ENCODE assay signal across 8 cellular contexts in genomic region chr16:85717393-85718152, GRCh38. TPM values are rescaled to one million over a fixed set of nuclear protein-coding genes. Genes with fewer than 3 reads are reported as not detected.
A peak's percentile ranks its signal among the peaks of the same experiment; 100 is the strongest.
DNase-seq lines count a peak whose midpoint lies in the region; ATAC-seq and TF ChIP-seq lines count a peak whose summit lies in the region.

No MANE protein-coding gene starts in this region.

- H3K27ac Mint-ChIP-seq in activated CD4-positive, alpha-beta T cell treated with anti-CD3 and anti-CD28 coated beads for 36 hours, result no peak overlapping the region
- no peak overlapping the region for H3K27ac Mint-ChIP-seq in chondrocyte (ENCODE audit: unreplicated experiment)

- POLR2A ChIA-PET in activated CD4-positive, alpha-beta T cell treated with anti-CD3 and anti-CD28 coated beads for 36 hours (lab: Charles Lee), result interaction anchor here (0.5 to 0.6 kb wide), 3 partner anchors 11 to 37 kb away, joined by 3 to 4 read pairs (median 4); no protein-coding TSS in a partner anchor

- peak; percentile 91 for DNase-seq in 8988T
- DNase-seq in GM13977 (ENCODE audit: low spot score), result peak; percentile 82
- DNase-seq in NCI-H460 (ENCODE audit: extremely low read depth, low read depth), result peak; percentile 30
- peak; percentile 79 for DNase-seq in activated CD4-positive, alpha-beta T cell treated with anti-CD3 and anti-CD28 coated beads for 36 hours
- DNase-seq in chondrocyte (ENCODE audit: low spot score), result no peak
- peak in 2 of 3 donors; percentile 7 to 14 for DNase-seq in stimulated activated CD4-positive, alpha-beta T cell treated with anti-CD3 and anti-CD28 coated beads, TNF-alpha, amount 100 ng/mL, for 1 hour (ENCODE audit: low read depth in 3 of 3, low spot score in 1 of 3)

- H3K9me3 Mint-ChIP-seq in activated CD4-positive, alpha-beta T cell treated with anti-CD3 and anti-CD28 coated beads for 36 hours (ENCODE audit: low read depth), result no peaks in the 10 kb centered on the region
- H3K9me3 Mint-ChIP-seq in chondrocyte (ENCODE audit: low read depth), result peaks cover 2% of the 10 kb centered on the region

- 36% methylated on average over 21 of the region's 21 CpGs for WGBS in liver

- no peaks in the 10 kb centered on the region for H3K27me3 Mint-ChIP-seq in activated CD4-positive, alpha-beta T cell treated with anti-CD3 and anti-CD28 coated beads for 36 hours
- H3K27me3 Mint-ChIP-seq in chondrocyte (ENCODE audit: low read depth), result peaks cover 21% of the 10 kb centered on the region

- CTCF ChIA-PET in activated CD4-positive, alpha-beta T cell treated with anti-CD3 and anti-CD28 coated beads for 36 hours (lab: Charles Lee), result interaction anchor here (0.6 to 3.3 kb wide), 8 partner anchors 12 to 1766 kb away, joined by 3 to 26 read pairs (median 4); no protein-coding TSS in a partner anchor

- no peak overlapping the region for H3K9ac ChIP-seq in liver (ENCODE audit: low read depth in 1 of 2, low read length in 2 of 2)

- H3K9me3 ChIP-seq in liver (ENCODE audit: control insufficient read depth in 4 of 4, low read length in 3 of 4), result no peaks in the 10 kb centered on the region

- peak; percentile 72 for ATAC-seq in activated CD4-positive, alpha-beta T cell treated with anti-CD3 and anti-CD28 coated beads for 36 hours
- ATAC-seq in GM21447 (IDR thresholded peaks at IDR 0.05; ENCODE audit: unreplicated experiment), result no peak

- peaks cover 2 to 17% (median 5%) of the 10 kb centered on the region in 4 donors for H3K4me1 ChIP-seq in liver (ENCODE audit: control insufficient read depth in 4 of 4, insufficient read depth in 4 of 4, low read length in 3 of 4)

- H3K36me3 ChIP-seq in liver (ENCODE audit: control insufficient read depth in 4 of 4, insufficient read depth in 3 of 4, low read depth in 1 of 4, low read length in 3 of 4), result no peaks in the 10 kb centered on the region

- no peaks in the 10 kb centered on the region for H3K27me3 ChIP-seq in liver (ENCODE audit: control insufficient read depth in 4 of 4, insufficient read depth in 4 of 4, low read length in 3 of 4)

- in situ Hi-C loops in GM13977 (cut with MboI; ENCODE audit: low pct_unique_long_range_greater_than_20kb, low sequenced_read_pairs, unreplicated experiment), result no loop called here

- H3K36me3 Mint-ChIP-seq in activated CD4-positive, alpha-beta T cell treated with anti-CD3 and anti-CD28 coated beads for 36 hours (ENCODE audit: low read depth), result peaks cover 2% of the 10 kb centered on the region
- H3K36me3 Mint-ChIP-seq in chondrocyte (ENCODE audit: low read depth), result peaks cover 3% of the 10 kb centered on the region

- intact Hi-C loops in activated CD4-positive, alpha-beta T cell treated with anti-CD3 and anti-CD28 coated beads for 36 hours (cut with DNase I, micrococcal nuclease), result loop anchor here (1.0 to 5.0 kb wide), 7 partner anchors 28 to 415 kb away; no protein-coding TSS in a partner anchor

- no peak overlapping the region for H3K27ac ChIP-seq in liver (ENCODE audit: low read depth in 1 of 2, low read length in 2 of 2)

- TF ChIP-seq CTCF in GM13977 (IDR thresholded peaks at IDR 0.05; ENCODE audit: extremely low read depth, insufficient read depth, missing control alignments), result peak; percentile 75
- TF ChIP-seq CTCF in chondrocyte (IDR thresholded peaks at IDR 0.05), result peak; percentile 86
- peak; percentile 63 for TF ChIP-seq CTCF in liver (IDR thresholded peaks at IDR 0.05; ENCODE audit: low read depth, low read length, missing input control)

- H3K4me1 Mint-ChIP-seq in activated CD4-positive, alpha-beta T cell treated with anti-CD3 and anti-CD28 coated beads for 36 hours, result peaks cover 3% of the 10 kb centered on the region
- H3K4me1 Mint-ChIP-seq in chondrocyte (ENCODE audit: low read depth), result peaks cover 8% of the 10 kb centered on the region

- H3K4me3 ChIP-seq in liver (ENCODE audit: low read depth in 1 of 3, low read length in 3 of 3), result no peak overlapping the region

- no peak overlapping the region for H3K4me3 Mint-ChIP-seq in activated CD4-positive, alpha-beta T cell treated with anti-CD3 and anti-CD28 coated beads for 36 hours
- H3K4me3 Mint-ChIP-seq in chondrocyte (ENCODE audit: unreplicated experiment), result no peak overlapping the region

- peak; percentile 91 to 95 for TF ChIP-seq RAD21 in liver (IDR thresholded peaks at IDR 0.05)

TF ChIP-seq in liver, 16 proteins besides CTCF, POLR2A, EP300 and RAD21:
- TF ChIP-seq NR2F2 (IDR thresholded peaks at IDR 0.05) (peak; percentile 84), HNF4G (IDR thresholded peaks at IDR 0.05) (peak; percentile 28), RXRA (IDR thresholded peaks at IDR 0.05) (peak; percentile 87 to 93), HNF4A (conservative IDR thresholded peaks at IDR 0.05) (peak; percentile 48 to 78), JUND (IDR thresholded peaks at IDR 0.05) (no peak)
TF ChIP-seq in liver: peak in this region for 4.

RNA-seq across cellular contexts. Expression of gene GINS2, which starts 28.8 kb away (rescaled TPM):
- 2.6 and 3.1 TPM in 2 replicates for total RNA-seq in NCI-H460 (2014; rRNA removed; shearing (Covaris generic))
- 15.6 and 17.6 TPM in 2 replicates for polyA plus RNA-seq in NCI-H460 (2014; cell fraction: nucleus; rRNA removed)
- total RNA-seq in activated CD4-positive, alpha-beta T cell treated with anti-CD3 and anti-CD28 coated beads for 36 hours, result 10 to 100 TPM; 86.4 to 87.5 TPM
- total RNA-seq in chondrocyte (3.1 to 10.9 TPM (median 3.8 TPM) in 3 replicates), liver (1 to 10 TPM in 1 of 2 donors, under 1 TPM in 1; 0.17 to 9.3 TPM)
- polyA plus RNA-seq in liver, result 1 to 10 TPM in 1 of 2 donors, under 1 TPM in 1; 0.69 to 1.0 TPM

RNA-seq across cellular contexts. Expression of gene C16orf74, which starts 33.3 kb away (rescaled TPM):
- total RNA-seq in NCI-H460 (2014; rRNA removed; shearing (Covaris generic)), result 1.8 and 2.9 TPM in 2 replicates
- polyA plus RNA-seq in NCI-H460 (2014; cell fraction: nucleus; rRNA removed), result 4.1 and 9.9 TPM in 2 replicates
- under 1 TPM; 0.23 to 0.25 TPM for total RNA-seq in activated CD4-positive, alpha-beta T cell treated with anti-CD3 and anti-CD28 coated beads for 36 hours
- 0.82 to 1.6 TPM (median 1.0 TPM) in 3 replicates for total RNA-seq in chondrocyte
- total RNA-seq in liver, result under 1 TPM; 0.37 to 0.42 TPM
- under 1 TPM; 0.44 to 0.75 TPM for polyA plus RNA-seq in liver
